In the genomic region with DNA sequence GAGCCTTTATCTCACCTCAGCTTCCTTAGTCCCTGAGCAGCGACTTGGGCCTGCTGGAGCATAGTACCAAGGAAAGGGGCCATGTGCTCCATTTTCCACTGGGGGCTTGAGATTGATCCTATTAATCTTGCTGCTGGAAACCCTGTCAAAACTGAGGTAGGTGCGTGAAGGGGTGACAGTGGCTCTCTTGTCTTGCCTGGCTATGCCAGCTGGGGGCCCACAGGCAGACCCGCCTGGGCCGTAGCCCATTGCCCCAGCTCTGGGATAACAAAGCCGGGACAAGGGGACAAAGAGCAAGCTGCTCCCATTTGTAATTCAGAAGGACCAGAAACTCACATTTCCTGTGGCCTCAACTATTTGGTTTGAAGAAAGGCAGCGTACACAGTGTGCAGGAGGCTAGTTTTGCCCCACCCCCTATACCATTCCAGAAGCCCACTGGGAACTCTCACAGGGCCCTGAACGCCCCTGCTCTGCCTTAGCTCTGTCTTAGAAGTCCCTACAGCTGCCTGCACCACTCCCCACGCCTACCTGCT, we compare ENCODE assay signal across 19 cellular contexts. TPM values are rescaled to one million over a fixed set of nuclear protein-coding genes. Genes with fewer than 3 reads are reported as not detected.
DNase-seq lines count a peak whose midpoint lies in the region; ATAC-seq, FAIRE-seq and TF ChIP-seq lines count a peak whose summit lies in the region.
"Had no signal": no experiment of that assay in that cellular context is flagged by ENCODE, and none has a peak within 500 bp of the region (broad histone marks: within the 10 kb centered on the region; RNA-seq: fewer than 3 reads in every experiment).

No MANE protein-coding gene starts in this region.

- no peak for FAIRE-seq in frontal cortex (lab: Jason Lieb, UNC)

- H3K36me3 Mint-ChIP-seq in activated naive CD8-positive, alpha-beta T cell treated with anti-CD3 and anti-CD28 coated beads, Interleukin-2, amount 50 U/mL, for 24 hours (ENCODE audit: low read depth) = peaks cover 28% of the 10 kb centered on the region

- H3K27me3 ChIP-seq in GM23248 (replicated peaks; ENCODE audit: insufficient read depth) (no peaks in the 10 kb centered on the region), RWPE2 (ENCODE audit: insufficient read depth, poor library complexity, severe bottlenecking) (no peaks in the 10 kb centered on the region), osteoblast (ENCODE audit: insufficient read depth, low read length) (peaks cover 5% of the 10 kb centered on the region)
- H3K27me3 ChIP-seq: cardiac muscle cell, thyroid gland had no signal

- H3K4me1 ChIP-seq in GM23248 (ENCODE audit: insufficient read depth) = peaks cover 30% of the 10 kb centered on the region
- H3K4me1 ChIP-seq in RWPE2 (ENCODE audit: insufficient read depth, poor library complexity, severe bottlenecking) = peaks cover 22% of the 10 kb centered on the region
- H3K4me1 ChIP-seq in osteoblast (ENCODE audit: insufficient read depth, low read length) = peaks cover 20% of the 10 kb centered on the region

- H3K4me3 Mint-ChIP-seq in activated naive CD8-positive, alpha-beta T cell treated with anti-CD3 and anti-CD28 coated beads, Interleukin-2, amount 50 U/mL, for 24 hours = no peak overlapping the region
- H3K4me3 Mint-ChIP-seq: activated CD4-positive, alpha-beta T cell treated with anti-CD3 and anti-CD28 coated beads for 36 hours; activated naive CD8-positive, alpha-beta T cell; nephron progenitor cell had no signal

- no peak overlapping the region for H3K9ac ChIP-seq in GM23248

- TF ChIP-seq CTCF in RWPE2 (IDR thresholded peaks at IDR 0.05; ENCODE audit: poor library complexity, severe bottlenecking) (no peak), osteoblast (IDR thresholded peaks at IDR 0.05; ENCODE audit: extremely low read depth, low read depth, low read length) (no peak)

- peaks cover 52% of the 10 kb centered on the region for H3K36me3 ChIP-seq in GM23248 (ENCODE audit: low read depth)
- H3K36me3 ChIP-seq in RWPE2 (ENCODE audit: low read depth) = peaks cover 51% of the 10 kb centered on the region
- H3K36me3 ChIP-seq in osteoblast (ENCODE audit: insufficient read depth, low read length) = peaks cover 48% of the 10 kb centered on the region

- H4K20me1 ChIP-seq in GM23248 (ENCODE audit: insufficient read depth) (no peaks in the 10 kb centered on the region), osteoblast (ENCODE audit: insufficient read depth, low read length) (peaks cover 11% of the 10 kb centered on the region)

- H3K9me3 ChIP-seq in GM23248 (ENCODE audit: low read depth) = no peaks in the 10 kb centered on the region
- H3K9me3 ChIP-seq in RWPE2 (ENCODE audit: severe bottlenecking) = no peaks in the 10 kb centered on the region
- H3K9me3 ChIP-seq in osteoblast (ENCODE audit: low read depth, low read length) = no peaks in the 10 kb centered on the region
- H3K9me3 ChIP-seq: lower lobe of right lung, thyroid gland had no signal

- H3K4me3 ChIP-seq in GM23248 (no peak overlapping the region), RWPE2 (ENCODE audit: severe bottlenecking) (no peak overlapping the region), osteoblast (ENCODE audit: insufficient read depth, low read length) (no peak overlapping the region)
- H3K4me3 ChIP-seq: cardiac muscle cell, lower lobe of right lung, thyroid gland had no signal

- H3K4me2 ChIP-seq in GM23248 (ENCODE audit: unreplicated experiment) = no peak overlapping the region
- no peak overlapping the region for H3K4me2 ChIP-seq in osteoblast (ENCODE audit: insufficient read depth, low read length)

- H3K27ac ChIP-seq in GM23248 (0 out of 2 replicates have a peak overlapping the region, but pooled peaks have one; percentile 60), RWPE2 (ENCODE audit: poor library complexity, severe bottlenecking) (peak overlapping the region; percentile 92), epithelial cell of prostate (peak overlapping the region; percentile 93), osteoblast (ENCODE audit: low read depth, low read length) (no peak overlapping the region)
- H3K27ac ChIP-seq: cardiac muscle cell, lower lobe of right lung had no signal

- no peaks in the 10 kb centered on the region for H3K9me3 Mint-ChIP-seq in activated naive CD8-positive, alpha-beta T cell treated with anti-CD3 and anti-CD28 coated beads, Interleukin-2, amount 50 U/mL, for 24 hours
- H3K9me3 Mint-ChIP-seq: nephron progenitor cell had no signal

- DNase-seq in GM23248 (no peak), RWPE2 (ENCODE audit: low spot score) (no peak), epithelial cell of prostate (ENCODE audit: low read depth, low spot score) (no peak), osteoblast (ENCODE audit: insufficient read length, low spot score, missing footprints) (peak; percentile 41), frontal cortex (ENCODE audit: low spot score in 2 of 2) (no peak)
- no peak for DNase-seq in activated CD4-positive, alpha-beta T cell treated with anti-CD3 and anti-CD28 coated beads, Interleukin-2, amount 50 U/mL, for 48 hours
- no peak for DNase-seq in activated naive CD8-positive, alpha-beta T cell treated with anti-CD3 and anti-CD28 coated beads, Interleukin-2, amount 50 U/mL, for 24 hours
- DNase-seq: activated CD8-positive, alpha-beta memory T cell treated with anti-CD3 and anti-CD28 coated beads, Interleukin-2, amount 50 U/mL, for 48 hours; GF-D8; lower lobe of right lung; SHP77 treated with DMSO at 0.1 percent for 48 hours; stimulated activated CD4-positive, alpha-beta T cell treated with anti-CD3 and anti-CD28 coated beads, Interleukin-2, amount 100 ng/mL, for 48 hours; stimulated activated CD8-positive, alpha-beta memory T cell treated with anti-CD3 and anti-CD28 coated beads, Interleukin-4, amount 100 ng/mL, for 48 hours had no signal

- ATAC-seq in RWPE2 (ENCODE audit: low read depth) = no peak
- ATAC-seq in GM21717 (IDR thresholded peaks at IDR 0.05; ENCODE audit: unreplicated experiment) = no peak
- no peak for ATAC-seq in activated naive CD8-positive, alpha-beta T cell treated with anti-CD3 and anti-CD28 coated beads, Interleukin-2, amount 50 U/mL, for 24 hours

- peaks cover 7% of the 10 kb centered on the region for H3K4me1 Mint-ChIP-seq in activated naive CD8-positive, alpha-beta T cell treated with anti-CD3 and anti-CD28 coated beads, Interleukin-2, amount 50 U/mL, for 24 hours

- peaks cover 6% of the 10 kb centered on the region; the same call in 1 of the 2 replicates for H3K79me2 ChIP-seq in GM23248 (ENCODE audit: insufficient read depth)
- H3K79me2 ChIP-seq in osteoblast (ENCODE audit: insufficient read depth, low read length) = peaks cover 3% of the 10 kb centered on the region

- H3K27ac Mint-ChIP-seq in activated naive CD8-positive, alpha-beta T cell treated with anti-CD3 and anti-CD28 coated beads, Interleukin-2, amount 50 U/mL, for 24 hours = no peak overlapping the region
- H3K27ac Mint-ChIP-seq: activated CD4-positive, alpha-beta T cell treated with anti-CD3 and anti-CD28 coated beads for 36 hours; nephron progenitor cell had no signal

- peaks cover 62% of the 10 kb centered on the region for H3F3A ChIP-seq in GM23248 (ENCODE audit: insufficient read depth)

- peaks cover 10% of the 10 kb centered on the region for H3K27me3 Mint-ChIP-seq in activated naive CD8-positive, alpha-beta T cell treated with anti-CD3 and anti-CD28 coated beads, Interleukin-2, amount 50 U/mL, for 24 hours
- H3K27me3 Mint-ChIP-seq: activated naive CD8-positive, alpha-beta T cell had no signal

- WGBS in GM23248 (ENCODE audit: low coverage in 1 of 2, low lambda C conversion rate in 2 of 2, missing lambda C conversion rate in 2 of 2), 2 experiments = 71 to 78% methylated on average over 8 of the region's 8 CpGs

- H2AFZ ChIP-seq in GM23248 (no peak overlapping the region), osteoblast (ENCODE audit: low read length) (no peak overlapping the region)

- in situ Hi-C loops in GM23248 (cut with MboI) = no loop called here

- H3K9me2 ChIP-seq in GM23248 (ENCODE audit: insufficient read depth) = no peaks in the 10 kb centered on the region

RNA-seq across cellular contexts. Expression of gene CELSR2, which starts 10.2 kb away (rescaled TPM):
- total RNA-seq in GM23248 (2014; rRNA removed; shearing (Covaris generic)) = 0.13 and 0.32 TPM in 2 replicates
- polyA plus RNA-seq in GM23248 (2016; fragmentation: Nextera tagmentation; extraction: Ambion mirVana) = 0.11 and 0.25 TPM in 2 replicates
- total RNA-seq in osteoblast = 1.4 and 1.5 TPM in 2 replicates
- total RNA-seq in frontal cortex = 27.3 TPM

RNA-seq across cellular contexts. Expression of gene SARS1, which starts 25.4 kb away (rescaled TPM):
- total RNA-seq in GM23248 (2014; rRNA removed; shearing (Covaris generic)) = 365 and 410 TPM in 2 replicates
- 353 and 355 TPM in 2 replicates for polyA plus RNA-seq in GM23248 (2016; fragmentation: Nextera tagmentation; extraction: Ambion mirVana)
- total RNA-seq in osteoblast (361 and 392 TPM in 2 replicates), frontal cortex (162 TPM)

RNA-seq across cellular contexts. Expression of gene PSRC1, which starts 43.8 kb away (rescaled TPM):
- 15.6 and 20.5 TPM in 2 replicates for total RNA-seq in GM23248 (2014; rRNA removed; shearing (Covaris generic))
- polyA plus RNA-seq in GM23248 (2016; fragmentation: Nextera tagmentation; extraction: Ambion mirVana) = 11.6 and 15.3 TPM in 2 replicates
- total RNA-seq in osteoblast (5.4 and 5.9 TPM in 2 replicates), frontal cortex (7.7 TPM)

Comparison
In these comparisons a context has a peak if more than half of its experiments do, and no peak if none do; other contexts are left out.
1. RNA of gene CELSR2, which starts 10.2 kb away (total RNA-seq): 27.3 TPM in frontal cortex (single experiment); 1.4 to 1.5 TPM in osteoblast and 0.13 to 0.32 TPM in GM23248; every median in the first group is over 10 times any median in the second.